In the genomic region with DNA sequence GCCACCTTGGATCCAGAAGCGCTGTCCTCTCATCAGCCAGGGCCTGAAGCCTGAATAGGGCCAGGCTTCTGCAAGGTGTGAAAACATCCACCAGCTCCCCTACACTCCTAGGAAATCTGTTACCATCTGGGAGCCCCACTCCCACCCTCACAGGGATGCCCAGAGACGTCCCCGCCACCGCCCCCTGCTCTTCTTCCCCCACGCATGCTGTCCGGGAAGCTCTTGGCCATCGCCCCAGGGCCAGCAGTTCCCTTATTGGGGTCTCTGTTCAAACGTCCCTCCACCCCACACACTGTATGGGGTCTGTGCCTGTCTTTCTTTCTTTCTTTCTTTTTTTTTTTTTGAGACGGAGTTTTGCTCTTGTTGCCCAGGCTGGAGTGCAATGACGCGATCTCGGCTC, we compare ENCODE assay signal across 17 cellular contexts. TPM values are rescaled to one million over a fixed set of nuclear protein-coding genes. Genes with fewer than 3 reads are reported as not detected.
DNase-seq lines count a peak whose midpoint lies in the region; ATAC-seq and TF ChIP-seq lines count a peak whose summit lies in the region.
"Had no signal": no experiment of that assay in that cellular context is flagged by ENCODE, and none has a peak within 500 bp of the region (broad histone marks: within the 10 kb centered on the region; RNA-seq: fewer than 3 reads in every experiment).

No MANE protein-coding gene starts in this region.

- H3K4me1 ChIP-seq in neuronal stem cell (ENCODE audit: control insufficient read depth in 2 of 2, insufficient read depth in 1 of 2, low read depth in 1 of 2, low read length in 2 of 2): peaks cover 13 to 23% of the 10 kb centered on the region in 2 donors

- H2BK120ac ChIP-seq in neuronal stem cell (ENCODE audit: low read depth, low read length): no peak overlapping the region

- H3K27me3 ChIP-seq in CD4-positive, alpha-beta T cell (ENCODE audit: control insufficient read depth, insufficient read depth, low read length): no peaks in the 10 kb centered on the region
- no peaks in the 10 kb centered on the region for H3K27me3 ChIP-seq in neuronal stem cell (ENCODE audit: control insufficient read depth in 3 of 3, insufficient read depth in 3 of 3, low read depth in 1 of 3, low read length in 3 of 3)

- H3K9me3 Mint-ChIP-seq in activated CD4-positive, alpha-beta T cell treated with anti-CD3 and anti-CD28 coated beads, Interleukin-2, amount 10 ng/mL, durations not matched to agents 7 days and 5 days: no peaks in the 10 kb centered on the region
- H3K9me3 Mint-ChIP-seq in CD4-positive, alpha-beta T cell: no peaks in the 10 kb centered on the region
- no peaks in the 10 kb centered on the region for H3K9me3 Mint-ChIP-seq in activated naive CD8-positive, alpha-beta T cell treated with anti-CD3 and anti-CD28 coated beads for 36 hours

- no peak overlapping the region for H3K18ac ChIP-seq in neuronal stem cell (ENCODE audit: low read length)

- DNase-seq in activated CD4-positive, alpha-beta T cell treated with anti-CD3 and anti-CD28 coated beads, Interleukin-2, amount 10 ng/mL, durations not matched to agents 7 days and 5 days: no peak
- DNase-seq in activated CD4-positive, alpha-beta T cell treated with anti-CD3 and anti-CD28 coated beads for 48 hours: no peak
- no peak for DNase-seq in CD4-positive, alpha-beta T cell
- DNase-seq in activated naive CD8-positive, alpha-beta T cell treated with anti-CD3 and anti-CD28 coated beads for 36 hours: no peak
- no peak for DNase-seq in neuronal stem cell (ENCODE audit: low spot score)
- no peak for DNase-seq in COLO668 (lab: John Stamatoyannopoulos, UW; ENCODE audit: unreplicated experiment)
- DNase-seq: Caco-2, DMS153, H7, NCI-H187 treated with DMSO at 0.1 percent for 48 hours, NCI-H69, SHP77 treated with DMSO at 0.1 percent for 48 hours had no signal

- peaks cover 38% of the 10 kb centered on the region for H3K4me1 Mint-ChIP-seq in activated CD4-positive, alpha-beta T cell treated with anti-CD3 and anti-CD28 coated beads, Interleukin-2, amount 10 ng/mL, durations not matched to agents 7 days and 5 days
- peaks cover 18% of the 10 kb centered on the region for H3K4me1 Mint-ChIP-seq in CD4-positive, alpha-beta T cell (ENCODE audit: low read depth)
- H3K4me1 Mint-ChIP-seq in activated naive CD8-positive, alpha-beta T cell treated with anti-CD3 and anti-CD28 coated beads for 36 hours: peaks cover 11% of the 10 kb centered on the region

- H3K4me3 ChIP-seq in neuronal stem cell (ENCODE audit: low read length in 2 of 2): no peak overlapping the region

- H2BK5ac ChIP-seq in neuronal stem cell (ENCODE audit: low read length): no peak overlapping the region

- no CpG with 5 or more reads among the region's 12 CpGs for WGBS in neuronal stem cell (ENCODE audit: extremely low coverage in 2 of 2, insufficient read length in 2 of 2, insufficient replicate concordance in 1 of 2), 2 donors

- H3K4me3 Mint-ChIP-seq in activated CD4-positive, alpha-beta T cell treated with anti-CD3 and anti-CD28 coated beads, Interleukin-2, amount 10 ng/mL, durations not matched to agents 7 days and 5 days: peak overlapping the region; percentile 63
- peak overlapping the region; percentile 39 for H3K4me3 Mint-ChIP-seq in CD4-positive, alpha-beta T cell
- H3K4me3 Mint-ChIP-seq in activated naive CD8-positive, alpha-beta T cell treated with anti-CD3 and anti-CD28 coated beads for 36 hours: no peak overlapping the region

- no peak overlapping the region for H2AFZ ChIP-seq in neuronal stem cell (ENCODE audit: low read length)

- no peak overlapping the region for H3K4me2 ChIP-seq in neuronal stem cell (ENCODE audit: insufficient read depth, low read length, poor library complexity, severe bottlenecking)

- H3K14ac ChIP-seq in neuronal stem cell (ENCODE audit: low read length): peak overlapping the region; percentile 38

- H2BK15ac ChIP-seq in neuronal stem cell (ENCODE audit: low read length): no peak overlapping the region

- peaks cover 10% of the 10 kb centered on the region for H3K79me1 ChIP-seq in neuronal stem cell (ENCODE audit: low read depth, low read length)

- H2AK5ac ChIP-seq in neuronal stem cell (ENCODE audit: low read depth, low read length): no peak overlapping the region

- POLR2A ChIA-PET in activated CD4-positive, alpha-beta T cell treated with anti-CD3 and anti-CD28 coated beads, Interleukin-2, amount 10 ng/mL, durations not matched to agents 7 days and 5 days (lab: Charles Lee): no interaction called here
- POLR2A ChIA-PET in CD4-positive, alpha-beta T cell (lab: Charles Lee): interaction anchor here (1.4 to 3.2 kb wide), 2 partner anchors 9 to 95 kb away, joined by 3 to 13 read pairs; a partner anchor contains a TSS

- no peak overlapping the region for H3K9ac ChIP-seq in neuronal stem cell (ENCODE audit: low read depth, low read length, poor library complexity)

- peaks cover 44% of the 10 kb centered on the region for H3K36me3 Mint-ChIP-seq in activated CD4-positive, alpha-beta T cell treated with anti-CD3 and anti-CD28 coated beads, Interleukin-2, amount 10 ng/mL, durations not matched to agents 7 days and 5 days (ENCODE audit: low read depth)
- peaks cover 33% of the 10 kb centered on the region for H3K36me3 Mint-ChIP-seq in CD4-positive, alpha-beta T cell (ENCODE audit: low read depth)
- peaks cover 6% of the 10 kb centered on the region for H3K36me3 Mint-ChIP-seq in activated naive CD8-positive, alpha-beta T cell treated with anti-CD3 and anti-CD28 coated beads for 36 hours

- peak overlapping the region; percentile 73 for H3K27ac Mint-ChIP-seq in activated CD4-positive, alpha-beta T cell treated with anti-CD3 and anti-CD28 coated beads, Interleukin-2, amount 10 ng/mL, durations not matched to agents 7 days and 5 days
- peak overlapping the region; percentile 24 for H3K27ac Mint-ChIP-seq in CD4-positive, alpha-beta T cell
- H3K27ac Mint-ChIP-seq in activated naive CD8-positive, alpha-beta T cell treated with anti-CD3 and anti-CD28 coated beads for 36 hours: peak overlapping the region; percentile 42

- no peak for ATAC-seq in CD4-positive, alpha-beta T cell (ENCODE audit: poor library complexity)
- ATAC-seq in GM19324 (IDR thresholded peaks at IDR 0.05; ENCODE audit: low FRiP score, unreplicated experiment): no peak
- ATAC-seq in HG02623 (IDR thresholded peaks at IDR 0.05; ENCODE audit: unreplicated experiment): no peak

- no peak overlapping the region for H2BK12ac ChIP-seq in neuronal stem cell (ENCODE audit: low read length)

- peak overlapping the region; percentile 55 for H3K23ac ChIP-seq in neuronal stem cell (ENCODE audit: low read depth, low read length, poor library complexity)

- intact Hi-C loops in CD4-positive, alpha-beta T cell (cut with DNase I, micrococcal nuclease): loop anchor here in 1 of 2 experiments (5.0 kb wide), 1 partner anchor 33 kb away; no protein-coding TSS in a partner anchor

- TF ChIP-seq CTCF in CD4-positive, alpha-beta T cell (IDR thresholded peaks at IDR 0.05): no peak

- no peak overlapping the region for H3K27ac ChIP-seq in CD4-positive, alpha-beta T cell (ENCODE audit: low read depth, low read length)
- H3K27ac ChIP-seq in neuronal stem cell (replicated peaks; ENCODE audit: low read length): no peak overlapping the region
- H3K27ac ChIP-seq: C4-2B had no signal

- CTCF ChIA-PET in activated CD4-positive, alpha-beta T cell treated with anti-CD3 and anti-CD28 coated beads, Interleukin-2, amount 10 ng/mL, durations not matched to agents 7 days and 5 days (lab: Charles Lee): interaction anchor here (0.6 to 5.1 kb wide), 5 partner anchors 8 to 109 kb away, joined by 3 to 30 read pairs (median 3); no protein-coding TSS in a partner anchor
- CTCF ChIA-PET in CD4-positive, alpha-beta T cell (lab: Charles Lee): interaction anchor here (3.0 kb wide), 1 partner anchor 37 kb away, joined by 12 read pairs; no protein-coding TSS in a partner anchor

- H3K9me3 ChIP-seq in CD4-positive, alpha-beta T cell (ENCODE audit: control insufficient read depth, low read length): no peaks in the 10 kb centered on the region
- H3K9me3 ChIP-seq in neuronal stem cell (replicated peaks in 1 of 2; ENCODE audit: control insufficient read depth in 2 of 2, insufficient read depth in 1 of 2, low read depth in 1 of 2, low read length in 2 of 2): no peaks in the 10 kb centered on the region
- H3K9me3 ChIP-seq: Caco-2 had no signal

- H3K36me3 ChIP-seq in neuronal stem cell (replicated peaks in 1 of 2; ENCODE audit: control insufficient read depth in 2 of 2, insufficient read depth in 2 of 2, low read length in 2 of 2): peaks cover 10 to 12% of the 10 kb centered on the region in 2 donors

- H4K91ac ChIP-seq in neuronal stem cell (ENCODE audit: low read depth, low read length, poor library complexity): no peak overlapping the region

- H3K27me3 Mint-ChIP-seq in activated CD4-positive, alpha-beta T cell treated with anti-CD3 and anti-CD28 coated beads, Interleukin-2, amount 10 ng/mL, durations not matched to agents 7 days and 5 days: no peaks in the 10 kb centered on the region
- no peaks in the 10 kb centered on the region for H3K27me3 Mint-ChIP-seq in CD4-positive, alpha-beta T cell
- no peaks in the 10 kb centered on the region for H3K27me3 Mint-ChIP-seq in activated naive CD8-positive, alpha-beta T cell treated with anti-CD3 and anti-CD28 coated beads for 36 hours

- no peak overlapping the region for H3K4ac ChIP-seq in neuronal stem cell (ENCODE audit: low read length)

- H4K8ac ChIP-seq in neuronal stem cell (ENCODE audit: low read depth, low read length): no peak overlapping the region

RNA-seq across cellular contexts. Expression of a gene that starts 3.8 kb away (rescaled TPM):
- 100 to 1,000 TPM; 105 to 107 TPM for total RNA-seq in activated CD4-positive, alpha-beta T cell treated with anti-CD3 and anti-CD28 coated beads, Interleukin-2, amount 10 ng/mL, durations not matched to agents 7 days and 5 days
- total RNA-seq in CD4-positive, alpha-beta T cell: 10 to 100 TPM in 1 of 2 experiments, 1 to 10 TPM in 1; 9.7 to 14.8 TPM
- total RNA-seq in activated naive CD8-positive, alpha-beta T cell treated with anti-CD3 and anti-CD28 coated beads for 36 hours: 10 to 100 TPM; 26.4 to 31.8 TPM
- 7.9 TPM for polyA plus RNA-seq in neuronal stem cell (2013, experiment 1 of 2)
- 8.0 TPM for polyA plus RNA-seq in neuronal stem cell (2013, experiment 2 of 2)

RNA-seq across cellular contexts. Expression of a gene that starts 4.3 kb away (rescaled TPM):
- total RNA-seq in activated CD4-positive, alpha-beta T cell treated with anti-CD3 and anti-CD28 coated beads, Interleukin-2, amount 10 ng/mL, durations not matched to agents 7 days and 5 days: 1 to 10 TPM; 1.6 TPM
- total RNA-seq in CD4-positive, alpha-beta T cell: 1 to 10 TPM; 1.0 to 1.2 TPM
- under 1 TPM; 0.16 to 0.25 TPM for total RNA-seq in activated naive CD8-positive, alpha-beta T cell treated with anti-CD3 and anti-CD28 coated beads for 36 hours
- polyA plus RNA-seq in neuronal stem cell (2013, experiment 1 of 2): 2.6 TPM
- polyA plus RNA-seq in neuronal stem cell (2013, experiment 2 of 2): 2.5 TPM

RNA-seq across cellular contexts. Expression of a gene that starts 8.6 kb away (rescaled TPM):
- under 1 TPM; 0.44 to 0.89 TPM for total RNA-seq in activated CD4-positive, alpha-beta T cell treated with anti-CD3 and anti-CD28 coated beads, Interleukin-2, amount 10 ng/mL, durations not matched to agents 7 days and 5 days
- under 1 TPM; 0.30 to 0.39 TPM for total RNA-seq in CD4-positive, alpha-beta T cell
- total RNA-seq in activated naive CD8-positive, alpha-beta T cell treated with anti-CD3 and anti-CD28 coated beads for 36 hours: under 1 TPM; 0.47 to 0.50 TPM
- 0.10 TPM for polyA plus RNA-seq in neuronal stem cell (2013, experiment 1 of 2)
- 0.08 TPM for polyA plus RNA-seq in neuronal stem cell (2013, experiment 2 of 2)
- total RNA-seq: A172, Caco-2, HT-29 had no signal

RNA-seq across cellular contexts. Expression of a gene that starts 12.6 kb away (rescaled TPM):
- 10 to 100 TPM; 47.6 to 57.9 TPM for total RNA-seq in activated CD4-positive, alpha-beta T cell treated with anti-CD3 and anti-CD28 coated beads, Interleukin-2, amount 10 ng/mL, durations not matched to agents 7 days and 5 days
- 10 to 100 TPM; 28.4 to 29.9 TPM for total RNA-seq in CD4-positive, alpha-beta T cell
- total RNA-seq in activated naive CD8-positive, alpha-beta T cell treated with anti-CD3 and anti-CD28 coated beads for 36 hours: 10 to 100 TPM; 37.8 to 38.6 TPM
- 111 TPM for polyA plus RNA-seq in neuronal stem cell (2013, experiment 1 of 2)
- polyA plus RNA-seq in neuronal stem cell (2013, experiment 2 of 2): 113 TPM

RNA-seq across cellular contexts. Expression of a gene that starts 26.1 kb away (rescaled TPM):
- total RNA-seq in activated CD4-positive, alpha-beta T cell treated with anti-CD3 and anti-CD28 coated beads, Interleukin-2, amount 10 ng/mL, durations not matched to agents 7 days and 5 days: under 1 TPM; 0.10 to 0.15 TPM
- not detected for total RNA-seq in CD4-positive, alpha-beta T cell
- total RNA-seq in activated naive CD8-positive, alpha-beta T cell treated with anti-CD3 and anti-CD28 coated beads for 36 hours: not detected
- 0.13 TPM for polyA plus RNA-seq in neuronal stem cell (2013, experiment 1 of 2)
- 0.08 TPM for polyA plus RNA-seq in neuronal stem cell (2013, experiment 2 of 2)
- total RNA-seq: HT-29 had no signal
